In the genomic region with DNA sequence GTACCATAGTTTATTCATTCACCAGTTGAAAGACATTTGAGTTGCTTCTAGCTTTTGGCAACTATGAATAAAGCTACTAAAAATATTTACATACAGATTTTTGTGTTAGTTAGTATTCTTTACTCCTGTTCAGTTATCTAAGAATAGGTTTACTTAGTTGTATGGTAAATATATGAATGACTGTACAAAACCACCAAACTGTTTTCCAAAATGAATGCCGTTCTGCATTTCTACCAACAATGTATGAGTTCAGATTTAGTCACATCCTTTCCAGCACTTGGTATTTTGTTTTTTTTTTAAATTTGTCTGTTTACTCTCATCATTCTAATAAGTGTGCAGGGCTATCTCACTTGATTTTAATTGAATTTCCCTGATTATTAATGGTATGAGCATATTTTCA, we compare ENCODE assay signal across 26 cellular contexts.
"Had no signal": no experiment of that assay in that cellular context is flagged by ENCODE, and none has a peak within 500 bp of the region (broad histone marks: within the 10 kb centered on the region; RNA-seq: fewer than 3 reads in every experiment).

No MANE protein-coding gene starts in this region.

- H3K4me1 ChIP-seq: breast epithelium had no signal

- H3K27ac ChIP-seq: ascending aorta, breast epithelium, coronary artery, dorsolateral prefrontal cortex, esophagus squamous epithelium, gastroesophageal sphincter, heart right ventricle, hepatocyte, WERI-Rb-1 had no signal

- H3K4me3 ChIP-seq: ascending aorta, breast epithelium, coronary artery, dorsolateral prefrontal cortex, esophagus squamous epithelium, gastroesophageal sphincter, heart right ventricle, hepatocyte had no signal

- DNase-seq: activated B cell treated with CpG ODN at 0.5 μM for 24 hours; activated CD4-positive, alpha-beta T cell treated with anti-CD3 and anti-CD28 coated beads for 48 hours; activated CD4-positive, alpha-beta T cell treated with anti-CD3 and anti-CD28 coated beads, Interleukin-2, amount 50 U/mL, for 1 hour; activated CD4-positive, alpha-beta T cell treated with anti-CD3 and anti-CD28 coated beads, Interleukin-2, amount 50 U/mL, for 48 hours; activated CD8-positive, alpha-beta memory T cell treated with anti-CD3 and anti-CD28 coated beads for 24 hours; activated CD8-positive, alpha-beta T cell treated with anti-CD3 and anti-CD28 coated beads for 36 hours; activated effector memory CD4-positive, alpha-beta T cell treated with Interleukin-2 at 50 U/mL for 16 hours; activated naive CD4-positive, alpha-beta T cell treated with anti-CD3 and anti-CD28 coated beads for 36 hours; activated naive CD8-positive, alpha-beta T cell treated with anti-CD3 and anti-CD28 coated beads for 36 hours; activated T-cell treated with anti-CD3 and anti-CD28 coated beads, Interleukin-2, amount 50 U/mL, for 4 hours; dorsolateral prefrontal cortex; effector memory CD4-positive, alpha-beta T cell; endodermal cell; esophagus squamous epithelium; foreskin melanocyte; heart right ventricle; T-helper 17 cell; T1000; WERI-Rb-1 had no signal

- H2AFZ ChIP-seq: hepatocyte had no signal

- H3K4me2 ChIP-seq: hepatocyte had no signal

- H3K36me3 ChIP-seq: ascending aorta, breast epithelium, esophagus squamous epithelium, gastroesophageal sphincter, heart right ventricle, WERI-Rb-1 had no signal

- H3K27me3 ChIP-seq: ascending aorta, breast epithelium, dorsolateral prefrontal cortex, esophagus squamous epithelium, gastroesophageal sphincter, heart right ventricle, hepatocyte had no signal

- ATAC-seq: activated CD4-positive, CD25-positive, alpha-beta regulatory T cell treated with anti-CD3 and anti-CD28 coated beads, Interleukin-2, amount 50 U/mL, for 24 hours; activated CD8-positive, alpha-beta T cell treated with anti-CD3 and anti-CD28 coated beads for 36 hours; activated T-cell treated with anti-CD3 and anti-CD28 coated beads, Interleukin-2, amount 50 U/mL, for 4 hours; activated T-helper 17 cell treated with anti-CD3 and anti-CD28 coated beads, Interleukin-2, amount 50 U/mL, for 72 hours; gastroesophageal sphincter; heart right ventricle; T-helper 17 cell had no signal
